In the genomic region with DNA sequence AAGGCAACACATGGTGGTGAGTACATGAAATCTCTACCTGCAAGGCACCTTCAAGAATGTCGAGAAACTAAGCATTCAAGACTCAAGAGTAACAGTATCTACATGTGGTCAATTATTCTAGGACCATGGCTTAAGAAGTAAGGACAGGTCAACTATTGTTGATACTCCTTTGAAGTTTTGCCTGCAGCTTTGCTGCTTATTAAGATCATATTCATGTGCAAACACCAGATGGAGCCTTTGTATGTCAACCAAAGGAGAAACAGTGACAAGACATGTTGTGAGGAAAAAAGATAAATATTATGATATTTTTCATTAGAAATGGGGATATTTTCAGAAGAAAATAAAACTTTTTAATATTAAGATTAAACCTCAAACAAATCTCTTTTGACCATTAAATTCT, we compare ENCODE assay signal across 12 cellular contexts. TPM values are rescaled to one million over a fixed set of nuclear protein-coding genes. Genes with fewer than 3 reads are reported as not detected.
DNase-seq lines count a peak whose midpoint lies in the region; ATAC-seq, FAIRE-seq and TF ChIP-seq lines count a peak whose summit lies in the region.
"Had no signal": no experiment of that assay in that cellular context is flagged by ENCODE, and none has a peak within 500 bp of the region (broad histone marks: within the 10 kb centered on the region; RNA-seq: fewer than 3 reads in every experiment).

No MANE protein-coding gene starts in this region.

- H3K36me3 Mint-ChIP-seq in osteocyte (ENCODE audit: unreplicated experiment) = no peaks in the 10 kb centered on the region

- H3K27me3 ChIP-seq in bronchial epithelial cell (ENCODE audit: control insufficient read depth, insufficient read depth, low read length) = no peaks in the 10 kb centered on the region

- no peak for FAIRE-seq in bronchial epithelial cell (lab: Jason Lieb, UNC)

- no peaks in the 10 kb centered on the region for H3K36me3 ChIP-seq in bronchial epithelial cell (ENCODE audit: control insufficient read depth, insufficient read depth, low read length)

- H3K4me1 Mint-ChIP-seq in osteocyte (ENCODE audit: unreplicated experiment) = no peaks in the 10 kb centered on the region
- H3K4me1 Mint-ChIP-seq: naive B cell had no signal

- ATAC-seq in GM18511 (IDR thresholded peaks at IDR 0.05; ENCODE audit: unreplicated experiment) = no peak

- no peaks in the 10 kb centered on the region for H3K9me3 Mint-ChIP-seq in osteocyte (ENCODE audit: unreplicated experiment)

- peak; percentile 21 for TF ChIP-seq CTCF in bronchial epithelial cell (IDR thresholded peaks at IDR 0.05; ENCODE audit: insufficient read depth, low read length, severe bottlenecking)
- peak; percentile 39 for TF ChIP-seq CTCF in osteocyte (IDR thresholded peaks at IDR 0.05)

- DNase-seq in NOMO-1 treated with DMSO at 0.1 percent for 48 hours (lab: John Stamatoyannopoulos, UW; ENCODE audit: unreplicated experiment) (peak; percentile 36), NOMO-1 treated with dmso at 0.1 percent for 144 hours (lab: John Stamatoyannopoulos, UW; ENCODE audit: unreplicated experiment) (no peak), MV-4-11 (lab: John Stamatoyannopoulos, UW) (peak; percentile 30), bronchial epithelial cell (ENCODE audit: low read depth) (peak; percentile 28), osteocyte (ENCODE audit: extremely low spot score, unreplicated experiment) (no peak)
- no peak for DNase-seq in activated CD4-positive, alpha-beta T cell treated with anti-CD3 and anti-CD28 coated beads for 4 hours
- DNase-seq in activated effector memory CD4-positive, alpha-beta T cell treated with Interleukin-2 at 50 U/mL for 16 hours = no peak
- DNase-seq: C1 segment of cervical spinal cord, caudate nucleus, naive B cell, NCI-H146 had no signal

- no peaks in the 10 kb centered on the region for H3K27me3 Mint-ChIP-seq in osteocyte (ENCODE audit: unreplicated experiment)
- H3K27me3 Mint-ChIP-seq: naive B cell had no signal

- H3K4me3 ChIP-seq in bronchial epithelial cell (ENCODE audit: low read depth, low read length) = no peak overlapping the region

- H3K4me3 Mint-ChIP-seq in osteocyte (ENCODE audit: unreplicated experiment) = no peak overlapping the region
- H3K4me3 Mint-ChIP-seq: naive B cell had no signal

- no peak overlapping the region for H3K27ac Mint-ChIP-seq in osteocyte (ENCODE audit: unreplicated experiment)
- H3K27ac Mint-ChIP-seq: naive B cell had no signal

RNA-seq across cellular contexts. Expression of gene FGF7, which starts 52.3 kb away (rescaled TPM):
- total RNA-seq in bronchial epithelial cell (0.13 and 4.7 TPM in 2 replicates), osteocyte (0.32 TPM in 1 of 2 replicates, not detected in the other)

Comparison
In these comparisons a context has a peak if more than half of its experiments do, and no peak if none do; other contexts are left out.
1. DNase-seq: peak in NOMO-1 treated with DMSO at 0.1 percent for 48 hours (single experiment), MV-4-11 (single experiment) and bronchial epithelial cell (single experiment); none in NOMO-1 treated with dmso at 0.1 percent for 144 hours (single experiment), osteocyte (single experiment), activated CD4-positive, alpha-beta T cell treated with anti-CD3 and anti-CD28 coated beads for 4 hours (0 of 2) and activated effector memory CD4-positive, alpha-beta T cell treated with Interleukin-2 at 50 U/mL for 16 hours (single experiment).